In genomic region chr1:58718435-58718834, GRCh38 we compare ENCODE assay signal across 1 cellular context.
TF ChIP-seq lines count a peak whose summit lies in the region.

No MANE protein-coding gene starts in this region.

TF ChIP-seq in GM23338, 12 proteins besides CTCF, POLR2A, EP300 and RAD21 (continued from another document):
- no peak for TF ChIP-seq ZNF462 (CRISPR knock-in tag; IDR thresholded peaks at IDR 0.05)
- TF ChIP-seq STAT1 (IDR thresholded peaks at IDR 0.05; ENCODE audit: unreplicated experiment) = no peak
- no peak for TF ChIP-seq REST (IDR thresholded peaks at IDR 0.05; ENCODE audit: unreplicated experiment)
- TF ChIP-seq POLR2AphosphoS5 (IDR thresholded peaks at IDR 0.05; ENCODE audit: low read depth) = no peak
TF ChIP-seq in GM23338: peak in this region for 0.
